16 cellular contexts compared by ENCODE assay signal in genomic region chr2:179606141-179606540, GRCh38.
DNase-seq lines count a peak whose midpoint lies in the region; ATAC-seq and TF ChIP-seq lines count a peak whose summit lies in the region.
"Had no signal": no experiment of that assay in that cellular context is flagged by ENCODE, and none has a peak within 500 bp of the region (broad histone marks: within the 10 kb centered on the region; RNA-seq: fewer than 3 reads in every experiment).

No MANE protein-coding gene starts in this region.

- H2AFZ ChIP-seq in SK-N-SH (ENCODE audit: low read depth) = no peak overlapping the region; the same call in 1 of the 2 replicates

- no peaks in the 10 kb centered on the region for H3K4me1 Mint-ChIP-seq in naive thymus-derived CD8-positive, alpha-beta T cell
- H3K4me1 Mint-ChIP-seq in nephron progenitor cell = no peaks in the 10 kb centered on the region
- H3K4me1 Mint-ChIP-seq: B cell had no signal

- H3K9me2 ChIP-seq in SK-N-SH = no peaks in the 10 kb centered on the region

- H3K36me3 ChIP-seq in SK-N-SH (replicated peaks in 1 of 2; ENCODE audit: control insufficient read depth in 1 of 2, insufficient read depth in 2 of 2, low read length in 1 of 2) = no peaks in the 10 kb centered on the region
- H3K36me3 ChIP-seq in left lung = no peaks in the 10 kb centered on the region

- H3K4me3 Mint-ChIP-seq in naive thymus-derived CD8-positive, alpha-beta T cell = no peak overlapping the region
- no peak overlapping the region for H3K4me3 Mint-ChIP-seq in nephron progenitor cell
- H3K4me3 Mint-ChIP-seq: B cell; CD4-positive, alpha-beta T cell; H9 had no signal

- H3K27me3 Mint-ChIP-seq in naive thymus-derived CD8-positive, alpha-beta T cell = no peaks in the 10 kb centered on the region
- H3K27me3 Mint-ChIP-seq in nephron progenitor cell (ENCODE audit: low read depth, poor library complexity) = no peaks in the 10 kb centered on the region
- H3K27me3 Mint-ChIP-seq: CD4-positive, alpha-beta T cell had no signal

- intact Hi-C loops in left lung (cut with DNase I) = loop anchor here in 1 of 2 donors (5.0 kb wide), 1 partner anchor 101 kb away; no protein-coding TSS in a partner anchor

- H3K27ac Mint-ChIP-seq in naive thymus-derived CD8-positive, alpha-beta T cell = no peak overlapping the region
- no peak overlapping the region for H3K27ac Mint-ChIP-seq in nephron progenitor cell
- H3K27ac Mint-ChIP-seq: B cell; CD4-positive, alpha-beta T cell; H9 had no signal

- CTCF ChIA-PET in SK-N-SH (lab: Yijun Ruan, JAX) = interaction anchor here (1.1 kb wide), 1 partner anchor 86 kb away, joined by 3 read pairs; no protein-coding TSS in a partner anchor

- H3K4me1 ChIP-seq in SK-N-SH (ENCODE audit: control insufficient read depth in 1 of 2, insufficient read depth in 2 of 2, low read depth in 1 of 2, low read length in 1 of 2) = peaks cover 0 to 4% of the 10 kb centered on the region in 2 experiments; a peak in 2 of 4 replicates
- H3K4me1 ChIP-seq in left lung = no peaks in the 10 kb centered on the region

- H3K9me3 ChIP-seq in SK-N-SH (no peaks in the 10 kb centered on the region), left lung (no peaks in the 10 kb centered on the region)

- WGBS in SK-N-SH (ENCODE audit: low lambda C conversion rate) = 96% methylated on average over 2 of the region's 2 CpGs

- no peak overlapping the region for H3K4me2 ChIP-seq in SK-N-SH

- H3K27ac ChIP-seq in SK-N-SH (ENCODE audit: low read depth in 2 of 2, low read length in 1 of 2) = no peak overlapping the region
- peak overlapping the region; percentile 19; the same call in 1 of the 2 replicates for H3K27ac ChIP-seq in VCaP
- H3K27ac ChIP-seq in left lung = peak overlapping the region in 1 of 2 donors; percentile 44

- no peaks in the 10 kb centered on the region for H3F3A ChIP-seq in SK-N-SH (replicated peaks; ENCODE audit: insufficient read depth)

- peak; percentile 30; the same call in 2 of the 3 replicates for ATAC-seq in SK-N-SH treated with all-trans-retinoic acid at 6 μM for 48 hours
- ATAC-seq in left lung = peak; percentile 75
- no peak for ATAC-seq in naive thymus-derived CD8-positive, alpha-beta T cell

- POLR2A ChIA-PET in SK-N-SH (lab: Yijun Ruan, JAX) = no interaction called here
- POLR2A ChIA-PET in naive thymus-derived CD8-positive, alpha-beta T cell (lab: Charles Lee) = no interaction called here

- TF ChIP-seq EP300 in SK-N-SH (IDR thresholded peaks at IDR 0.05; ENCODE audit: borderline replicate concordance in 1 of 2, low read depth in 1 of 2, low read length in 1 of 2) = no peak

- H3K27me3 ChIP-seq in SK-N-SH (ENCODE audit: insufficient read depth) (no peaks in the 10 kb centered on the region), left lung (no peaks in the 10 kb centered on the region)

- no peak overlapping the region for H3K9ac ChIP-seq in SK-N-SH

- no peaks in the 10 kb centered on the region for H3K79me2 ChIP-seq in SK-N-SH (ENCODE audit: insufficient read depth)

- H4K20me1 ChIP-seq in SK-N-SH (ENCODE audit: insufficient read depth) = no peaks in the 10 kb centered on the region

- no peaks in the 10 kb centered on the region for H3K36me3 Mint-ChIP-seq in naive thymus-derived CD8-positive, alpha-beta T cell
- no peaks in the 10 kb centered on the region for H3K36me3 Mint-ChIP-seq in nephron progenitor cell (ENCODE audit: low read depth)

- DNase-seq in SK-N-SH (no peak), left lung (no peak), NAMALWA (ENCODE audit: low spot score) (no peak), nephron progenitor cell (no peak), DMS153 (lab: John Stamatoyannopoulos, UW) (no peak)
- DNase-seq in naive thymus-derived CD8-positive, alpha-beta T cell = no peak
- DNase-seq: 8988T; C1 segment of cervical spinal cord; CD4-positive, alpha-beta T cell; DND-41; GDM1; GOT3; H9 had no signal

- TF ChIP-seq CTCF in SK-N-SH (IDR thresholded peaks at IDR 0.05) (no peak), VCaP (conservative IDR thresholded peaks at IDR 0.05) (no peak), left lung (IDR thresholded peaks at IDR 0.05) (no peak), nephron progenitor cell (IDR thresholded peaks at IDR 0.05) (no peak)

- peaks cover 0 to 4% (median 0%) of the 10 kb centered on the region in 9 donors for H3K9me3 Mint-ChIP-seq in naive thymus-derived CD8-positive, alpha-beta T cell
- H3K9me3 Mint-ChIP-seq in nephron progenitor cell = no peaks in the 10 kb centered on the region
- H3K9me3 Mint-ChIP-seq: CD4-positive, alpha-beta T cell; H9 had no signal

- no peak for TF ChIP-seq RAD21 in SK-N-SH (IDR thresholded peaks at IDR 0.05; ENCODE audit: low read length)

- H3K4me3 ChIP-seq in SK-N-SH (ENCODE audit: low read depth in 2 of 2, low read length in 1 of 2) = no peak overlapping the region
- H3K4me3 ChIP-seq in left lung = no peak overlapping the region

TF ChIP-seq in SK-N-SH treated with all-trans-retinoic acid at 6 μM for 48 hours, 23 proteins besides CTCF, POLR2A, EP300 and RAD21 (continues in another document):
- TF ChIP-seq GLIS3 (CRISPR knock-in tag; IDR thresholded peaks at IDR 0.05) (no peak), ZFP30 (CRISPR knock-in tag; IDR thresholded peaks at IDR 0.05) (no peak), ZNF70 (CRISPR knock-in tag; IDR thresholded peaks at IDR 0.05) (no peak), SNAI2 (CRISPR knock-in tag; IDR thresholded peaks at IDR 0.05) (no peak), ARNTL (CRISPR knock-in tag; IDR thresholded peaks at IDR 0.05; ENCODE audit: borderline replicate concordance, low read depth) (no peak), OSR1 (CRISPR knock-in tag; IDR thresholded peaks at IDR 0.05) (no peak), ZC3H10 (CRISPR knock-in tag; IDR thresholded peaks at IDR 0.05) (no peak), RARB (CRISPR knock-in tag; IDR thresholded peaks at IDR 0.05) (no peak), ESRRG (CRISPR knock-in tag; IDR thresholded peaks at IDR 0.05) (no peak), ISL1 (CRISPR knock-in tag; IDR thresholded peaks at IDR 0.05) (no peak), TCF4 (CRISPR knock-in tag; IDR thresholded peaks at IDR 0.05; ENCODE audit: borderline replicate concordance) (no peak), TOX (CRISPR knock-in tag; IDR thresholded peaks at IDR 0.05; ENCODE audit: borderline replicate concordance) (no peak), ZFP3 (CRISPR knock-in tag; IDR thresholded peaks at IDR 0.05) (no peak)
- TF ChIP-seq, protein P1, sequence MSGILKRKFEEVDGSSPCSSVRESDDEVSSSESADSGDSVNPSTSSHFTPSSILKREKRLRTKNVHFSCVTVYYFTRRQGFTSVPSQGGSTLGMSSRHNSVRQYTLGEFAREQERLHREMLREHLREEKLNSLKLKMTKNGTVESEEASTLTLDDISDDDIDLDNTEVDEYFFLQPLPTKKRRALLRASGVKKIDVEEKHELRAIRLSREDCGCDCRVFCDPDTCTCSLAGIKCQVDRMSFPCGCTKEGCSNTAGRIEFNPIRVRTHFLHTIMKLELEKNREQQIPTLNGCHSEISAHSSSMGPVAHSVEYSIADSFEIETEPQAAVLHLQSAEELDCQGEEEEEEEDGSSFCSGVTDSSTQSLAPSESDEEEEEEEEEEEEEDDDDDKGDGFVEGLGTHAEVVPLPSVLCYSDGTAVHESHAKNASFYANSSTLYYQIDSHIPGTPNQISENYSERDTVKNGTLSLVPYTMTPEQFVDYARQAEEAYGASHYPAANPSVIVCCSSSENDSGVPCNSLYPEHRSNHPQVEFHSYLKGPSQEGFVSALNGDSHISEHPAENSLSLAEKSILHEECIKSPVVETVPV (CRISPR knock-in tag; IDR thresholded peaks at IDR 0.05) = no peak

TF ChIP-seq in SK-N-SH, 30 proteins besides CTCF, POLR2A, EP300 and RAD21 (continues in another document):
- TF ChIP-seq GATA2 (CRISPR knock-in tag; IDR thresholded peaks at IDR 0.05) = no peak
- no peak for TF ChIP-seq EZH2phosphoT487 (IDR thresholded peaks at IDR 0.05; ENCODE audit: borderline replicate concordance, low read depth)
- TF ChIP-seq, protein P2, sequence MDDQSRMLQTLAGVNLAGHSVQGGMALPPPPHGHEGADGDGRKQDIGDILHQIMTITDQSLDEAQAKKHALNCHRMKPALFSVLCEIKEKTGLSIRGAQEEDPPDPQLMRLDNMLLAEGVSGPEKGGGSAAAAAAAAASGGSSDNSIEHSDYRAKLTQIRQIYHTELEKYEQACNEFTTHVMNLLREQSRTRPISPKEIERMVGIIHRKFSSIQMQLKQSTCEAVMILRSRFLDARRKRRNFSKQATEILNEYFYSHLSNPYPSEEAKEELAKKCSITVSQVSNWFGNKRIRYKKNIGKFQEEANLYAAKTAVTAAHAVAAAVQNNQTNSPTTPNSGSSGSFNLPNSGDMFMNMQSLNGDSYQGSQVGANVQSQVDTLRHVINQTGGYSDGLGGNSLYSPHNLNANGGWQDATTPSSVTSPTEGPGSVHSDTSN (IDR thresholded peaks at IDR 0.05) = no peak
- TF ChIP-seq ELF1 (IDR thresholded peaks at IDR 0.05) = no peak
- TF ChIP-seq SIN3A (IDR thresholded peaks at IDR 0.05; ENCODE audit: borderline replicate concordance, low read depth, low read length) = no peak
- no peak for TF ChIP-seq ZBTB33 (IDR thresholded peaks at IDR 0.05; ENCODE audit: borderline replicate concordance, low read depth)
- no peak for TF ChIP-seq IRF3 (IDR thresholded peaks at IDR 0.05; ENCODE audit: low read depth, low read length)
- no peak for TF ChIP-seq NRF1 (IDR thresholded peaks at IDR 0.05; ENCODE audit: low read depth, low read length)
- TF ChIP-seq NFIC (IDR thresholded peaks at IDR 0.05; ENCODE audit: borderline replicate concordance) = no peak

Comparison
In these comparisons a context has a peak if more than half of its experiments do, and no peak if none do; other contexts are left out.
1. ATAC-seq: peak in SK-N-SH treated with all-trans-retinoic acid at 6 μM for 48 hours (single experiment) and left lung (single experiment); none in naive thymus-derived CD8-positive, alpha-beta T cell (0 of 2).